In genomic region chr3:184332370-184333090, GRCh38 we compare ENCODE assay signal across 10 cellular contexts. TPM values are rescaled to one million over a fixed set of nuclear protein-coding genes. Genes with fewer than 3 reads are reported as not detected.
DNase-seq lines count a peak whose midpoint lies in the region; ATAC-seq and TF ChIP-seq lines count a peak whose summit lies in the region.
"Had no signal": no experiment of that assay in that cellular context is flagged by ENCODE, and none has a peak within 500 bp of the region (broad histone marks: within the 10 kb centered on the region; RNA-seq: fewer than 3 reads in every experiment).

No MANE protein-coding gene starts in this region.

- POLR2A ChIA-PET in activated naive CD8-positive, alpha-beta T cell treated with anti-CD3 and anti-CD28 coated beads, Interleukin-2, amount 10 ng/mL, durations not matched to agents 7 days and 5 days (lab: Charles Lee) = no interaction called here

- no peak for TF ChIP-seq CTCF in suprapubic skin (IDR thresholded peaks at IDR 0.05)

- H3K9me3 ChIP-seq in suprapubic skin = no peaks in the 10 kb centered on the region
- H3K9me3 ChIP-seq: neutrophil had no signal

- no peak for ATAC-seq in activated naive CD8-positive, alpha-beta T cell treated with anti-CD3 and anti-CD28 coated beads, Interleukin-2, amount 10 ng/mL, durations not matched to agents 7 days and 5 days (ENCODE audit: low read depth)
- ATAC-seq in HG03095 (IDR thresholded peaks at IDR 0.05; ENCODE audit: unreplicated experiment) = no peak

- H3K4me1 ChIP-seq in suprapubic skin = peaks cover 38% of the 10 kb centered on the region

- peaks cover 48% of the 10 kb centered on the region for H3K4me1 Mint-ChIP-seq in activated naive CD4-positive, alpha-beta T cell treated with anti-CD3 and anti-CD28 coated beads, Interleukin-2, amount 50 U/mL, for 24 hours
- H3K4me1 Mint-ChIP-seq in activated naive CD8-positive, alpha-beta T cell treated with anti-CD3 and anti-CD28 coated beads, Interleukin-2, amount 10 ng/mL, durations not matched to agents 7 days and 5 days = peaks cover 45% of the 10 kb centered on the region

- H3K36me3 Mint-ChIP-seq in activated naive CD4-positive, alpha-beta T cell treated with anti-CD3 and anti-CD28 coated beads, Interleukin-2, amount 50 U/mL, for 24 hours = peaks cover 23% of the 10 kb centered on the region
- peaks cover 40% of the 10 kb centered on the region for H3K36me3 Mint-ChIP-seq in activated naive CD8-positive, alpha-beta T cell treated with anti-CD3 and anti-CD28 coated beads, Interleukin-2, amount 10 ng/mL, durations not matched to agents 7 days and 5 days

- H3K9me3 Mint-ChIP-seq in activated naive CD4-positive, alpha-beta T cell treated with anti-CD3 and anti-CD28 coated beads, Interleukin-2, amount 50 U/mL, for 24 hours = no peaks in the 10 kb centered on the region
- no peaks in the 10 kb centered on the region for H3K9me3 Mint-ChIP-seq in activated naive CD8-positive, alpha-beta T cell treated with anti-CD3 and anti-CD28 coated beads, Interleukin-2, amount 10 ng/mL, durations not matched to agents 7 days and 5 days

- TF ChIP-seq EP300 in suprapubic skin (IDR thresholded peaks at IDR 0.05) = no peak

- no peaks in the 10 kb centered on the region for H3K27me3 Mint-ChIP-seq in activated naive CD4-positive, alpha-beta T cell treated with anti-CD3 and anti-CD28 coated beads, Interleukin-2, amount 50 U/mL, for 24 hours
- H3K27me3 Mint-ChIP-seq in activated naive CD8-positive, alpha-beta T cell treated with anti-CD3 and anti-CD28 coated beads, Interleukin-2, amount 10 ng/mL, durations not matched to agents 7 days and 5 days = no peaks in the 10 kb centered on the region

- peak overlapping the region; percentile 25 for H3K27ac Mint-ChIP-seq in activated naive CD4-positive, alpha-beta T cell treated with anti-CD3 and anti-CD28 coated beads, Interleukin-2, amount 50 U/mL, for 24 hours
- peak overlapping the region; percentile 72 for H3K27ac Mint-ChIP-seq in activated naive CD8-positive, alpha-beta T cell treated with anti-CD3 and anti-CD28 coated beads, Interleukin-2, amount 10 ng/mL, durations not matched to agents 7 days and 5 days

- peak overlapping the region; percentile 46 for H3K27ac ChIP-seq in suprapubic skin
- H3K27ac ChIP-seq: neutrophil had no signal

- H3K36me3 ChIP-seq in suprapubic skin = peaks cover 75% of the 10 kb centered on the region

- no peak overlapping the region for H3K4me3 Mint-ChIP-seq in activated naive CD4-positive, alpha-beta T cell treated with anti-CD3 and anti-CD28 coated beads, Interleukin-2, amount 50 U/mL, for 24 hours
- H3K4me3 Mint-ChIP-seq in activated naive CD8-positive, alpha-beta T cell treated with anti-CD3 and anti-CD28 coated beads, Interleukin-2, amount 10 ng/mL, durations not matched to agents 7 days and 5 days = no peak overlapping the region

- DNase-seq in activated naive CD4-positive, alpha-beta T cell (lab: John Stamatoyannopoulos, UW) = no peak
- DNase-seq in activated naive CD8-positive, alpha-beta T cell treated with anti-CD3 and anti-CD28 coated beads, Interleukin-2, amount 10 ng/mL, durations not matched to agents 7 days and 5 days = no peak
- DNase-seq in hepatic stellate cell (ENCODE audit: low spot score) = peak; percentile 81
- no peak for DNase-seq in suprapubic skin (ENCODE audit: low spot score in 2 of 2)
- DNase-seq in NCI-H1930 (lab: John Stamatoyannopoulos, UW) = no peak
- DNase-seq in GOT3 (lab: John Stamatoyannopoulos, UW) = no peak
- DNase-seq: activated effector memory CD4-positive, alpha-beta T cell treated with Interleukin-2 at 50 U/mL for 16 hours had no signal

- no peaks in the 10 kb centered on the region for H3K27me3 ChIP-seq in suprapubic skin

- 67% methylated on average over 10 of the region's 10 CpGs for WGBS in suprapubic skin

- no peak for TF ChIP-seq POLR2A in suprapubic skin (IDR thresholded peaks at IDR 0.05)

- no peak overlapping the region for H3K4me3 ChIP-seq in suprapubic skin

RNA-seq across cellular contexts. Expression of gene FAM131A, which starts 4.9 kb away (rescaled TPM):
- total RNA-seq in activated naive CD8-positive, alpha-beta T cell treated with anti-CD3 and anti-CD28 coated beads, Interleukin-2, amount 10 ng/mL, durations not matched to agents 7 days and 5 days = 1 to 10 TPM; 5.5 to 6.1 TPM
- 10 to 100 TPM; 54.4 to 77.9 (median 65.3) TPM for total RNA-seq in suprapubic skin

RNA-seq across cellular contexts. Expression of gene EIF4G1, which starts 18.1 kb away (rescaled TPM):
- total RNA-seq in activated naive CD8-positive, alpha-beta T cell treated with anti-CD3 and anti-CD28 coated beads, Interleukin-2, amount 10 ng/mL, durations not matched to agents 7 days and 5 days = 100 to 1,000 TPM; 253 to 258 TPM
- 100 to 1,000 TPM; 382 to 463 (median 418) TPM for total RNA-seq in suprapubic skin

RNA-seq across cellular contexts. Expression of gene CLCN2, which starts 28.9 kb away (rescaled TPM):
- 1 to 10 TPM; 5.7 to 6.8 TPM for total RNA-seq in activated naive CD8-positive, alpha-beta T cell treated with anti-CD3 and anti-CD28 coated beads, Interleukin-2, amount 10 ng/mL, durations not matched to agents 7 days and 5 days
- total RNA-seq in suprapubic skin = 1 to 10 TPM; 2.1 to 7.9 (median 3.5) TPM

RNA-seq across cellular contexts. Expression of gene POLR2H, which starts 29.0 kb away (rescaled TPM):
- total RNA-seq in activated naive CD8-positive, alpha-beta T cell treated with anti-CD3 and anti-CD28 coated beads, Interleukin-2, amount 10 ng/mL, durations not matched to agents 7 days and 5 days = 10 to 100 TPM; 86.5 to 88.2 TPM
- 100 to 1,000 TPM in 1 of 4 donors, 10 to 100 TPM in 3; 42.4 to 116 (median 66.2) TPM for total RNA-seq in suprapubic skin

RNA-seq across cellular contexts. Expression of gene PSMD2, which starts 33.5 kb away (rescaled TPM):
- total RNA-seq in activated naive CD8-positive, alpha-beta T cell treated with anti-CD3 and anti-CD28 coated beads, Interleukin-2, amount 10 ng/mL, durations not matched to agents 7 days and 5 days = 100 to 1,000 TPM; 171 to 172 TPM
- 100 to 1,000 TPM; 118 to 221 (median 197) TPM for total RNA-seq in suprapubic skin

Comparison
In these comparisons a context has a peak if more than half of its experiments do, and no peak if none do; other contexts are left out.
1. RNA of gene FAM131A, which starts 4.9 kb away (total RNA-seq): 54.4 to 77.9 TPM in suprapubic skin; 5.5 to 6.1 TPM in activated naive CD8-positive, alpha-beta T cell treated with anti-CD3 and anti-CD28 coated beads, Interleukin-2, amount 10 ng/mL, durations not matched to agents 7 days and 5 days; every median in the first group is over 4 times any median in the second.